ENCODE assay signal across 1 cellular context in genomic region chr6:46222286-46222685, GRCh38.
TF ChIP-seq lines count a peak whose summit lies in the region.

No MANE protein-coding gene starts in this region.

TF ChIP-seq in HepG2, 621 proteins besides CTCF, POLR2A, EP300 and RAD21 (continued from another document):
- TF ChIP-seq HNRNPH1 (optimal IDR thresholded peaks at IDR 0.05; ENCODE audit: low read depth, low read length) (no peak), KLF6 (CRISPR knock-in tag; IDR thresholded peaks at IDR 0.05) (no peak), ATM (IDR thresholded peaks at IDR 0.05; ENCODE audit: borderline replicate concordance) (no peak), ZBTB42 (CRISPR knock-in tag; IDR thresholded peaks at IDR 0.05) (no peak), TBX3 (IDR thresholded peaks at IDR 0.05; ENCODE audit: borderline replicate concordance) (no peak), ZNF34 (CRISPR knock-in tag; IDR thresholded peaks at IDR 0.05; ENCODE audit: borderline replicate concordance) (no peak), NFIB (CRISPR knock-in tag; IDR thresholded peaks at IDR 0.05; ENCODE audit: borderline replicate concordance) (no peak)
- TF ChIP-seq, protein P1, sequence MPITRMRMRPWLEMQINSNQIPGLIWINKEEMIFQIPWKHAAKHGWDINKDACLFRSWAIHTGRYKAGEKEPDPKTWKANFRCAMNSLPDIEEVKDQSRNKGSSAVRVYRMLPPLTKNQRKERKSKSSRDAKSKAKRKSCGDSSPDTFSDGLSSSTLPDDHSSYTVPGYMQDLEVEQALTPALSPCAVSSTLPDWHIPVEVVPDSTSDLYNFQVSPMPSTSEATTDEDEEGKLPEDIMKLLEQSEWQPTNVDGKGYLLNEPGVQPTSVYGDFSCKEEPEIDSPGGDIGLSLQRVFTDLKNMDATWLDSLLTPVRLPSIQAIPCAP (CRISPR knock-in tag; IDR thresholded peaks at IDR 0.05; ENCODE audit: low read depth): no peak
